3 cellular contexts compared by ENCODE assay signal in the genomic region with DNA sequence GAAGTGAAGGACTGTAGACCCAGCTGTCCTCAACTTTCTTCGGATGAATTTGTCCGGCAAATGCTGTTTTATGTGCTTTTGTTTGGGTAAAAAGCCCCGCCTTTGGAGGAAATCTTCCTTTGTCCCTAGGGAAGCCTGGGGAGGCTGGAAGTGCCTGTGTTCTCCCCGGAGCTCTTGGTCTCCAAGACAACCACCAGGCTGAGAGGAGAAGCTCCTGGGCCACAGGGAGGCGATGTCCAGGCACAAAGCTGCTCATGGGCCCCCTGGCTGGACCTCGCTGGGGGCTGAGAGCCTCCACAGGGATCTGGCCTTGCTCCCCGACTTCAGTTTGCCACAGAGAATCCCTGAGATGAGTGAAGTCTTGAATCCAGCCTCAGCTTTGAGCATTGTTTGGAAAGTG.
TF ChIP-seq lines count a peak whose summit lies in the region.

No MANE protein-coding gene starts in this region.

TF ChIP-seq in SK-N-SH, 30 proteins besides CTCF, POLR2A, EP300 and RAD21 (continued from another document):
- TF ChIP-seq, protein P1, sequence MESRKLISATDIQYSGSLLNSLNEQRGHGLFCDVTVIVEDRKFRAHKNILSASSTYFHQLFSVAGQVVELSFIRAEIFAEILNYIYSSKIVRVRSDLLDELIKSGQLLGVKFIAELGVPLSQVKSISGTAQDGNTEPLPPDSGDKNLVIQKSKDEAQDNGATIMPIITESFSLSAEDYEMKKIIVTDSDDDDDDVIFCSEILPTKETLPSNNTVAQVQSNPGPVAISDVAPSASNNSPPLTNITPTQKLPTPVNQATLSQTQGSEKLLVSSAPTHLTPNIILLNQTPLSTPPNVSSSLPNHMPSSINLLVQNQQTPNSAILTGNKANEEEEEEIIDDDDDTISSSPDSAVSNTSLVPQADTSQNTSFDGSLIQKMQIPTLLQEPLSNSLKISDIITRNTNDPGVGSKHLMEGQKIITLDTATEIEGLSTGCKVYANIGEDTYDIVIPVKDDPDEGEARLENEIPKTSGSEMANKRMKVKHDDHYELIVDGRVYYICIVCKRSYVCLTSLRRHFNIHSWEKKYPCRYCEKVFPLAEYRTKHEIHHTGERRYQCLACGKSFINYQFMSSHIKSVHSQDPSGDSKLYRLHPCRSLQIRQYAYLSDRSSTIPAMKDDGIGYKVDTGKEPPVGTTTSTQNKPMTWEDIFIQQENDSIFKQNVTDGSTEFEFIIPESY (IDR thresholded peaks at IDR 0.05; ENCODE audit: borderline replicate concordance, low read depth), result no peak
- TF ChIP-seq NRF1 (IDR thresholded peaks at IDR 0.05; ENCODE audit: low read depth, low read length) (no peak), JUND (IDR thresholded peaks at IDR 0.05) (no peak), YY1 (IDR thresholded peaks at IDR 0.05; ENCODE audit: low read depth) (no peak), TEAD4 (IDR thresholded peaks at IDR 0.05; ENCODE audit: borderline replicate concordance, insufficient read depth) (no peak), MEF2A (IDR thresholded peaks at IDR 0.05; ENCODE audit: borderline replicate concordance, low read depth) (no peak), USF2 (IDR thresholded peaks at IDR 0.05; ENCODE audit: borderline replicate concordance, low read depth, low read length) (no peak), FOSL2 (IDR thresholded peaks at IDR 0.05; ENCODE audit: borderline replicate concordance, low read depth) (no peak), NFIC (IDR thresholded peaks at IDR 0.05; ENCODE audit: borderline replicate concordance) (no peak), RFX5 (IDR thresholded peaks at IDR 0.05; ENCODE audit: low read length) (no peak), SMC3 (IDR thresholded peaks at IDR 0.05; ENCODE audit: low read depth, low read length) (no peak), RCOR1 (IDR thresholded peaks at IDR 0.05; ENCODE audit: low read length) (no peak)
- TF ChIP-seq, protein P2, sequence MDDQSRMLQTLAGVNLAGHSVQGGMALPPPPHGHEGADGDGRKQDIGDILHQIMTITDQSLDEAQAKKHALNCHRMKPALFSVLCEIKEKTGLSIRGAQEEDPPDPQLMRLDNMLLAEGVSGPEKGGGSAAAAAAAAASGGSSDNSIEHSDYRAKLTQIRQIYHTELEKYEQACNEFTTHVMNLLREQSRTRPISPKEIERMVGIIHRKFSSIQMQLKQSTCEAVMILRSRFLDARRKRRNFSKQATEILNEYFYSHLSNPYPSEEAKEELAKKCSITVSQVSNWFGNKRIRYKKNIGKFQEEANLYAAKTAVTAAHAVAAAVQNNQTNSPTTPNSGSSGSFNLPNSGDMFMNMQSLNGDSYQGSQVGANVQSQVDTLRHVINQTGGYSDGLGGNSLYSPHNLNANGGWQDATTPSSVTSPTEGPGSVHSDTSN (IDR thresholded peaks at IDR 0.05), result no peak

TF ChIP-seq in SK-N-SH treated with all-trans-retinoic acid at 6 μM for 48 hours, 23 proteins besides CTCF, POLR2A, EP300 and RAD21 (continued from another document):
- TF ChIP-seq, protein P3, sequence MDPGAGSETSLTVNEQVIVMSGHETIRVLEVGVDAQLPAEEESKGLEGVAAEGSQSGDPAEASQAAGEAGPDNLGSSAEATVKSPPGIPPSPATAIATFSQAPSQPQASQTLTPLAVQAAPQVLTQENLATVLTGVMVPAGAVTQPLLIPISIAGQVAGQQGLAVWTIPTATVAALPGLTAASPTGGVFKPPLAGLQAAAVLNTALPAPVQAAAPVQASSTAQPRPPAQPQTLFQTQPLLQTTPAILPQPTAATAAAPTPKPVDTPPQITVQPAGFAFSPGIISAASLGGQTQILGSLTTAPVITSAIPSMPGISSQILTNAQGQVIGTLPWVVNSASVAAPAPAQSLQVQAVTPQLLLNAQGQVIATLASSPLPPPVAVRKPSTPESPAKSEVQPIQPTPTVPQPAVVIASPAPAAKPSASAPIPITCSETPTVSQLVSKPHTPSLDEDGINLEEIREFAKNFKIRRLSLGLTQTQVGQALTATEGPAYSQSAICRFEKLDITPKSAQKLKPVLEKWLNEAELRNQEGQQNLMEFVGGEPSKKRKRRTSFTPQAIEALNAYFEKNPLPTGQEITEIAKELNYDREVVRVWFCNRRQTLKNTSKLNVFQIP (CRISPR knock-in tag; IDR thresholded peaks at IDR 0.05; ENCODE audit: borderline replicate concordance, low read depth), result no peak
- TF ChIP-seq SNAI2 (CRISPR knock-in tag; IDR thresholded peaks at IDR 0.05) (no peak), ZFP3 (CRISPR knock-in tag; IDR thresholded peaks at IDR 0.05) (no peak), TOX (CRISPR knock-in tag; IDR thresholded peaks at IDR 0.05; ENCODE audit: borderline replicate concordance) (no peak)
- TF ChIP-seq, protein P4, sequence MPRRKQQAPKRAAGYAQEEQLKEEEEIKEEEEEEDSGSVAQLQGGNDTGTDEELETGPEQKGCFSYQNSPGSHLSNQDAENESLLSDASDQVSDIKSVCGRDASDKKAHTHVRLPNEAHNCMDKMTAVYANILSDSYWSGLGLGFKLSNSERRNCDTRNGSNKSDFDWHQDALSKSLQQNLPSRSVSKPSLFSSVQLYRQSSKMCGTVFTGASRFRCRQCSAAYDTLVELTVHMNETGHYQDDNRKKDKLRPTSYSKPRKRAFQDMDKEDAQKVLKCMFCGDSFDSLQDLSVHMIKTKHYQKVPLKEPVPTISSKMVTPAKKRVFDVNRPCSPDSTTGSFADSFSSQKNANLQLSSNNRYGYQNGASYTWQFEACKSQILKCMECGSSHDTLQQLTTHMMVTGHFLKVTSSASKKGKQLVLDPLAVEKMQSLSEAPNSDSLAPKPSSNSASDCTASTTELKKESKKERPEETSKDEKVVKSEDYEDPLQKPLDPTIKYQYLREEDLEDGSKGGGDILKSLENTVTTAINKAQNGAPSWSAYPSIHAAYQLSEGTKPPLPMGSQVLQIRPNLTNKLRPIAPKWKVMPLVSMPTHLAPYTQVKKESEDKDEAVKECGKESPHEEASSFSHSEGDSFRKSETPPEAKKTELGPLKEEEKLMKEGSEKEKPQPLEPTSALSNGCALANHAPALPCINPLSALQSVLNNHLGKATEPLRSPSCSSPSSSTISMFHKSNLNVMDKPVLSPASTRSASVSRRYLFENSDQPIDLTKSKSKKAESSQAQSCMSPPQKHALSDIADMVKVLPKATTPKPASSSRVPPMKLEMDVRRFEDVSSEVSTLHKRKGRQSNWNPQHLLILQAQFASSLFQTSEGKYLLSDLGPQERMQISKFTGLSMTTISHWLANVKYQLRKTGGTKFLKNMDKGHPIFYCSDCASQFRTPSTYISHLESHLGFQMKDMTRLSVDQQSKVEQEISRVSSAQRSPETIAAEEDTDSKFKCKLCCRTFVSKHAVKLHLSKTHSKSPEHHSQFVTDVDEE (CRISPR knock-in tag; IDR thresholded peaks at IDR 0.05), result no peak

TF ChIP-seq in H1, 55 proteins besides CTCF, POLR2A, EP300 and RAD21 (continued from another document):
- TF ChIP-seq EGR1 (IDR thresholded peaks at IDR 0.05; ENCODE audit: borderline replicate concordance, low read depth, low read length) (no peak), HDAC6 (IDR thresholded peaks at IDR 0.05; ENCODE audit: low read depth, low read length) (no peak), SIX5 (IDR thresholded peaks at IDR 0.05; ENCODE audit: low read depth, low read length) (no peak), TEAD4 (IDR thresholded peaks at IDR 0.05; ENCODE audit: low read depth, low read length) (no peak), EZH2 (IDR thresholded peaks at IDR 0.05; ENCODE audit: low read depth, low read length, severe bottlenecking) (no peak), TAF1 (IDR thresholded peaks at IDR 0.05; ENCODE audit: low read depth, low read length) (no peak), CBX8 (IDR thresholded peaks at IDR 0.05; ENCODE audit: borderline replicate concordance, low read depth, low read length) (no peak), JUN (IDR thresholded peaks at IDR 0.05; ENCODE audit: low read depth, low read length) (no peak), ZNF274 (IDR thresholded peaks at IDR 0.05; ENCODE audit: borderline replicate concordance, extremely low read depth, low read length) (no peak), SAP30 (IDR thresholded peaks at IDR 0.05; ENCODE audit: insufficient read depth, insufficient replicate concordance, low read length) (no peak), E2F6 (IDR thresholded peaks at IDR 0.05) (no peak), SP1 (IDR thresholded peaks at IDR 0.05; ENCODE audit: low read depth, low read length) (no peak)
- TF ChIP-seq, protein P5, sequence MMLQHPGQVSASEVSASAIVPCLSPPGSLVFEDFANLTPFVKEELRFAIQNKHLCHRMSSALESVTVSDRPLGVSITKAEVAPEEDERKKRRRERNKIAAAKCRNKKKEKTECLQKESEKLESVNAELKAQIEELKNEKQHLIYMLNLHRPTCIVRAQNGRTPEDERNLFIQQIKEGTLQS (IDR thresholded peaks at IDR 0.05; ENCODE audit: insufficient read depth, low read depth, low read length), result no peak
